In the genomic region with DNA sequence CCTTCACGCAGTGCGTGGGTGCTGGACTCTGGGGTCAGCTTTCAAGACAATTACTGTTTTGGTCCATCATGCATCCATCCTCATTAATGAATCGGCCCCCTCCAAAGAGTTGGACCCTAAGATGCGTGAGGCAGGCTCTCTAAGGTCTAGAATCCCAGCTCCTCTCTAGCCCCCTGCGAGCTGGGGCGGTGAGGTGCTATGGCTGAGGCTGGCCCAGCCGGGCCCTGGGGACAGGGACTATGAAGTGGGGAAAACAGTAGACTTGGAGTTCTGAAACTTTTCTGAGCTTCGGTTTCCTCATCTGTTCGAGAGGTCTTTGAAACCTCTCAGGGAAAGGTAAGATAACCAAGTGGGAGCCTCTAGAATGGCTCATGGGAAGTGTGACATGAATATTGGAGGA, we compare ENCODE assay signal across 9 cellular contexts. TPM values are rescaled to one million over a fixed set of nuclear protein-coding genes. Genes with fewer than 3 reads are reported as not detected.
DNase-seq lines count a peak whose midpoint lies in the region; ATAC-seq and TF ChIP-seq lines count a peak whose summit lies in the region.
"Had no signal": no experiment of that assay in that cellular context is flagged by ENCODE, and none has a peak within 500 bp of the region (broad histone marks: within the 10 kb centered on the region; RNA-seq: fewer than 3 reads in every experiment).

No MANE protein-coding gene starts in this region.

- no peak for ATAC-seq in activated B cell treated with CpG ODN at 0.5 μM for 24 hours (ENCODE audit: low read depth)
- no peak for ATAC-seq in GM19395 (IDR thresholded peaks at IDR 0.05; ENCODE audit: unreplicated experiment)

- BruUV-seq in MCF 10A (replicated peaks; lab: Mats Ljungman, UMichigan) (no TSS peak), mammary epithelial cell (replicated peaks; lab: Mats Ljungman, UMichigan) (no TSS peak)

- in situ Hi-C loops in mammary epithelial cell (cut with MboI; ENCODE audit: low sequenced_read_pairs in 2 of 2): loop anchor here in 1 of 2 donors (10.0 kb wide), 1 partner anchor 60 kb away; the partner anchor contains the start of gene RABEP2

- DNase-seq in MCF 10A (ENCODE audit: unreplicated experiment): no peak
- DNase-seq in mammary epithelial cell: no peak
- no peak for DNase-seq in activated B cell treated with CpG ODN at 0.5 μM for 24 hours
- DNase-seq in testis: no peak
- no peak for DNase-seq in iPS-NIHi7 (ENCODE audit: extremely low spot score)
- DNase-seq in stimulated activated naive CD4-positive, alpha-beta T cell treated with Interleukin-2 at 50 U/mL for 16 hours (lab: John Stamatoyannopoulos, UW): no peak
- DNase-seq: NCI-H146 had no signal

- H3K36me3 ChIP-seq in mammary epithelial cell (ENCODE audit: insufficient read depth, low read length): peaks cover 21% of the 10 kb centered on the region
- peaks cover 33% of the 10 kb centered on the region for H3K36me3 ChIP-seq in iPS-20b (ENCODE audit: insufficient read depth, low read depth, low read length)
- no peaks in the 10 kb centered on the region for H3K36me3 ChIP-seq in testis (ENCODE audit: low read depth, missing control alignments)

- H3K4me3 Mint-ChIP-seq in MCF 10A (ENCODE audit: unreplicated experiment) (peak overlapping the region; percentile 94), activated B cell treated with CpG ODN at 0.5 μM for 24 hours (peak overlapping the region; percentile 98)

- TF ChIP-seq POLR2A in testis (IDR thresholded peaks at IDR 0.05): no peak

- POLR2A ChIA-PET in MCF 10A (lab: Yijun Ruan, JAX): interaction anchor here (0.8 to 5.5 kb wide), 6 partner anchors 20 to 85 kb away, joined by 5 to 135 read pairs (median 14); partner anchors contain the start of genes ATXN2L, RABEP2 and TUFM
- POLR2A ChIA-PET in activated B cell treated with CpG ODN at 0.5 μM for 24 hours (lab: Charles Lee): interaction anchor here (0.6 to 6.7 kb wide), 6 partner anchors 19 to 67 kb away, joined by 3 to 113 read pairs (median 4); partner anchors contain the start of genes ATXN2L, CD19 and TUFM

- no peak overlapping the region for H3K4me2 ChIP-seq in mammary epithelial cell (ENCODE audit: insufficient read depth, low read depth, low read length)

- H3K9me3 ChIP-seq in mammary epithelial cell (replicated peaks; ENCODE audit: insufficient read depth, low read length) (no peaks in the 10 kb centered on the region), iPS-20b (ENCODE audit: insufficient read depth, low read depth, low read length) (no peaks in the 10 kb centered on the region), testis (no peaks in the 10 kb centered on the region)

- H3K4me1 Mint-ChIP-seq in MCF 10A (ENCODE audit: insufficient read depth, unreplicated experiment): peaks cover 14% of the 10 kb centered on the region
- H3K4me1 Mint-ChIP-seq in activated B cell treated with CpG ODN at 0.5 μM for 24 hours: peaks cover 24% of the 10 kb centered on the region

- no peaks in the 10 kb centered on the region for H4K20me1 ChIP-seq in mammary epithelial cell (ENCODE audit: insufficient read depth, low read length)

- no peak for TF ChIP-seq CTCF in MCF 10A (IDR thresholded peaks at IDR 0.05; ENCODE audit: unreplicated experiment)
- no peak for TF ChIP-seq CTCF in mammary epithelial cell (conservative IDR thresholded peaks at IDR 0.05 in 1 of 2, IDR thresholded peaks at IDR 0.05 in 1 of 2; ENCODE audit: extremely low read depth in 1 of 2, insufficient read depth in 1 of 2, low read depth in 1 of 2, low read length in 2 of 2)
- TF ChIP-seq CTCF in activated B cell treated with CpG ODN at 0.5 μM for 24 hours (IDR thresholded peaks at IDR 0.05): no peak
- no peak for TF ChIP-seq CTCF in testis (IDR thresholded peaks at IDR 0.05)

- H3K79me2 ChIP-seq in mammary epithelial cell (ENCODE audit: insufficient read depth, low read length): peaks cover 52% of the 10 kb centered on the region

- CTCF ChIA-PET in MCF 10A (lab: Yijun Ruan, JAX): interaction anchor here (0.5 to 2.5 kb wide), 6 partner anchors 8 to 82 kb away, joined by 3 to 10 read pairs (median 4); partner anchors contain the start of gene TUFM
- CTCF ChIA-PET in mammary epithelial cell (lab: Charles Lee; ENCODE audit: low non-redundant PET): no interaction called here
- CTCF ChIA-PET in activated B cell treated with CpG ODN at 0.5 μM for 24 hours (lab: Charles Lee): interaction anchor here (1.1 to 4.1 kb wide), 2 partner anchors 10 to 79 kb away, joined by 4 to 25 read pairs; no protein-coding TSS in a partner anchor

- H3K9me3 Mint-ChIP-seq in MCF 10A (ENCODE audit: unreplicated experiment): no peaks in the 10 kb centered on the region
- no peaks in the 10 kb centered on the region for H3K9me3 Mint-ChIP-seq in activated B cell treated with CpG ODN at 0.5 μM for 24 hours

- H3K27me3 ChIP-seq in mammary epithelial cell (ENCODE audit: insufficient read depth, low read length) (no peaks in the 10 kb centered on the region), iPS-20b (ENCODE audit: insufficient read depth, low read length) (no peaks in the 10 kb centered on the region), testis (no peaks in the 10 kb centered on the region)

- H3K4me3 ChIP-seq in mammary epithelial cell (replicated peaks in 1 of 3; ENCODE audit: insufficient read depth in 1 of 3, low read depth in 2 of 3, low read length in 3 of 3): no peak overlapping the region
- peak overlapping the region; percentile 99; the same call in 1 of the 2 replicates for H3K4me3 ChIP-seq in iPS-20b (ENCODE audit: low read length)
- H3K4me3 ChIP-seq in testis: no peak overlapping the region

- peaks cover 45% of the 10 kb centered on the region for H3K36me3 Mint-ChIP-seq in MCF 10A (ENCODE audit: insufficient read depth, unreplicated experiment)
- peaks cover 47% of the 10 kb centered on the region for H3K36me3 Mint-ChIP-seq in activated B cell treated with CpG ODN at 0.5 μM for 24 hours (ENCODE audit: low read depth)

- dilution Hi-C loops in mammary epithelial cell (cut with HindIII; ENCODE audit: low sequenced_read_pairs): no loop called here

- H3K9ac ChIP-seq in mammary epithelial cell (ENCODE audit: insufficient read depth, low read length) (no peak overlapping the region), iPS-20b (ENCODE audit: low read depth, low read length) (no peak overlapping the region)

- H3K27me3 Mint-ChIP-seq in MCF 10A (ENCODE audit: insufficient read depth, unreplicated experiment) (no peaks in the 10 kb centered on the region), activated B cell treated with CpG ODN at 0.5 μM for 24 hours (no peaks in the 10 kb centered on the region)

- H3K27ac Mint-ChIP-seq in MCF 10A (ENCODE audit: low read depth, unreplicated experiment) (no peak overlapping the region), activated B cell treated with CpG ODN at 0.5 μM for 24 hours (peak overlapping the region; percentile 98)

- intact Hi-C loops in MCF 10A (cut with micrococcal nuclease): no loop called here
- intact Hi-C loops in mammary epithelial cell (cut with micrococcal nuclease): no loop called here
- intact Hi-C loops in activated B cell treated with CpG ODN at 0.5 μM for 24 hours (cut with micrococcal nuclease): no loop called here
- intact Hi-C loops in testis (cut with DNase I; ENCODE audit: low total_unique reads): no loop called here

- WGBS in mammary epithelial cell (ENCODE audit: low coverage, missing lambda C conversion rate): 95% methylated on average over 7 of the region's 9 CpGs
- 75 to 77% methylated on average over 8 to 9 of the region's 9 CpGs for WGBS in testis, 2 donors

- H2AFZ ChIP-seq in mammary epithelial cell (ENCODE audit: low read depth, low read length): no peak overlapping the region

- H3K27ac ChIP-seq in mammary epithelial cell (ENCODE audit: insufficient read depth, low read depth, low read length) (no peak overlapping the region), iPS-20b (ENCODE audit: low read length) (no peak overlapping the region), testis (peak overlapping the region; percentile 55 to 88)

- peaks cover 9% of the 10 kb centered on the region for H3K4me1 ChIP-seq in mammary epithelial cell (ENCODE audit: insufficient read depth, low read length)
- peaks cover 8% of the 10 kb centered on the region; the same call in 1 of the 2 replicates for H3K4me1 ChIP-seq in iPS-20b (ENCODE audit: insufficient read depth, low read length)
- H3K4me1 ChIP-seq in testis: peaks cover 34% of the 10 kb centered on the region

RNA-seq across cellular contexts. Expression of gene SH2B1, which starts 1.6 kb away (rescaled TPM):
- total RNA-seq in MCF 10A (2022): 27.3 and 31.5 TPM in 2 replicates
- 10 to 100 TPM; 12.0 to 40.6 TPM for total RNA-seq in mammary epithelial cell
- polyA plus RNA-seq in mammary epithelial cell: 18.2 TPM
- polyA minus RNA-seq in mammary epithelial cell: 14.9 TPM
- total RNA-seq in activated B cell treated with CpG ODN at 0.5 μM for 24 hours: 65.5 and 77.1 TPM in 2 replicates
- total RNA-seq in testis: 10 to 100 TPM; 90.2 to 97.4 TPM
- polyA plus RNA-seq in testis (ENCODE audit: insufficient read depth, low read depth, low replicate concordance): 51.4 TPM

RNA-seq across cellular contexts. Expression of gene ATP2A1, which starts 13.0 kb away (rescaled TPM):
- total RNA-seq in MCF 10A (2022) (0.23 and 1.7 TPM in 2 replicates), mammary epithelial cell (1 to 10 TPM in 1 of 2 donors, under 1 TPM in 1; 0.17 to 1.2 TPM), activated B cell treated with CpG ODN at 0.5 μM for 24 hours (0.71 and 1.0 TPM in 2 replicates), testis (10 to 100 TPM; 12.2 to 17.3 TPM)
- polyA plus RNA-seq in mammary epithelial cell (0.43 TPM), testis (ENCODE audit: insufficient read depth, low read depth, low replicate concordance) (9.1 TPM)
- not detected for polyA minus RNA-seq in mammary epithelial cell

RNA-seq across cellular contexts. Expression of gene TUFM, which starts 19.1 kb away (rescaled TPM):
- total RNA-seq in MCF 10A (2022) (184 and 198 TPM in 2 replicates), mammary epithelial cell (100 to 1,000 TPM in 1 of 2 donors, 10 to 100 TPM in 1; 94.9 to 142 TPM), activated B cell treated with CpG ODN at 0.5 μM for 24 hours (189 and 206 TPM in 2 replicates), testis (100 to 1,000 TPM; 134 to 140 TPM)
- polyA plus RNA-seq in mammary epithelial cell (144 TPM), testis (ENCODE audit: insufficient read depth, low read depth, low replicate concordance) (213 TPM)
- 126 TPM for polyA minus RNA-seq in mammary epithelial cell

RNA-seq across cellular contexts. Expression of gene ATXN2L, which starts 42.5 kb away (rescaled TPM):
- total RNA-seq in MCF 10A (2022): 245 and 251 TPM in 2 replicates
- 100 to 1,000 TPM in 1 of 2 donors, 10 to 100 TPM in 1; 80.5 to 247 TPM for total RNA-seq in mammary epithelial cell
- polyA plus RNA-seq in mammary epithelial cell: 33.5 TPM
- polyA minus RNA-seq in mammary epithelial cell: 123 TPM
- 285 and 335 TPM in 2 replicates for total RNA-seq in activated B cell treated with CpG ODN at 0.5 μM for 24 hours
- 100 to 1,000 TPM; 242 to 345 TPM for total RNA-seq in testis
- polyA plus RNA-seq in testis (ENCODE audit: insufficient read depth, low read depth, low replicate concordance): 521 TPM

RNA-seq across cellular contexts. Expression of gene RABEP2, which starts 59.7 kb away (rescaled TPM):
- 10.7 and 17.8 TPM in 2 replicates for total RNA-seq in MCF 10A (2022)
- 10 to 100 TPM; 24.2 to 25.4 TPM for total RNA-seq in mammary epithelial cell
- 11.6 TPM for polyA plus RNA-seq in mammary epithelial cell
- polyA minus RNA-seq in mammary epithelial cell: 3.1 TPM
- 93.5 and 110 TPM in 2 replicates for total RNA-seq in activated B cell treated with CpG ODN at 0.5 μM for 24 hours
- total RNA-seq in testis: 10 to 100 TPM; 43.3 to 51.8 TPM
- 14.2 TPM for polyA plus RNA-seq in testis (ENCODE audit: insufficient read depth, low read depth, low replicate concordance)

Comparison
In these comparisons a context has a peak if more than half of its experiments do, and no peak if none do; other contexts are left out.
1. H3K27ac ChIP-seq: peak in testis (2 of 2); none in mammary epithelial cell (single experiment) and iPS-20b (single experiment).